In the genomic region with DNA sequence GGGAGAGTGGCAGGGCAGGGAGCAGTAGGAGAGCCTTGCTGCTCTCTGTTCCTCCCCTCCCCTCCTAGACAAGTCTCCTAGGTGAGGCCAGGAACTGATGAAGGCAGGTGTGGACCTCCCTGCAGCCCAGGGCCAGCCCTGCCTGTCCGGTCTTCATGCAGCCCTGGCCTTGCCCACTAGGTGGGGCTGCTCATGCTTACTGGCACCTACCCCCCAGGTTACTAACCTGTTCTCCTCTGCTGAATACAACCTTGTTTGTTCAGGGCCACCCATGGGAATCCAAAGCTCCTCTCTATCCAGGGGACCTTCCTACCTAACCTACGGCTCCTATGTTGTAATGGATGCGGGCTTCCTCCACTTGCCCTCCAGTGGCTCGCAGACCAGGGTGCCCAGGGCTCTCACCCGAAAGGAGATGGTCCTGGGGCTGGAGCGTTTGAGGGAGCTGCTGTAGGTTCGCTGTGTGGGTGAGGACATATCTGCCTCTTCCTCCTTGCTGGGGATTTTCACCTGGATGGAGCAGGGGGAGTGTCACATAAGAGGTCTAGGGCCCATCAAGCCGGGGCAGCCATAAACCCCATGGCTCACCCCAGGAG, we compare ENCODE assay signal across 1 cellular context.
TF ChIP-seq lines count a peak whose summit lies in the region.

No MANE protein-coding gene starts in this region.

TF ChIP-seq in H1, 55 proteins besides CTCF, POLR2A, EP300 and RAD21 (continued from another document):
- TF ChIP-seq, protein P1, sequence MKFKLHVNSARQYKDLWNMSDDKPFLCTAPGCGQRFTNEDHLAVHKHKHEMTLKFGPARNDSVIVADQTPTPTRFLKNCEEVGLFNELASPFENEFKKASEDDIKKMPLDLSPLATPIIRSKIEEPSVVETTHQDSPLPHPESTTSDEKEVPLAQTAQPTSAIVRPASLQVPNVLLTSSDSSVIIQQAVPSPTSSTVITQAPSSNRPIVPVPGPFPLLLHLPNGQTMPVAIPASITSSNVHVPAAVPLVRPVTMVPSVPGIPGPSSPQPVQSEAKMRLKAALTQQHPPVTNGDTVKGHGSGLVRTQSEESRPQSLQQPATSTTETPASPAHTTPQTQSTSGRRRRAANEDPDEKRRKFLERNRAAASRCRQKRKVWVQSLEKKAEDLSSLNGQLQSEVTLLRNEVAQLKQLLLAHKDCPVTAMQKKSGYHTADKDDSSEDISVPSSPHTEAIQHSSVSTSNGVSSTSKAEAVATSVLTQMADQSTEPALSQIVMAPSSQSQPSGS (IDR thresholded peaks at IDR 0.05; ENCODE audit: low read length): no peak
- TF ChIP-seq CTBP2 (IDR thresholded peaks at IDR 0.05; ENCODE audit: borderline replicate concordance, insufficient read depth, insufficient read length, low read length) (no peak), POLR2AphosphoS5 (IDR thresholded peaks at IDR 0.05; ENCODE audit: low read depth, low read length) (peak; percentile 32; the same call in 1 of the 2 replicates), SAP30 (IDR thresholded peaks at IDR 0.05; ENCODE audit: insufficient read depth, insufficient replicate concordance, low read length) (no peak), BRCA1 (IDR thresholded peaks at IDR 0.05; ENCODE audit: low read depth, low read length) (no peak), BCL11A (IDR thresholded peaks at IDR 0.05; ENCODE audit: low read depth in 2 of 2, low read length in 2 of 2) (no peak), MAFK (IDR thresholded peaks at IDR 0.05; ENCODE audit: low read depth, low read length) (no peak), CEBPB (IDR thresholded peaks at IDR 0.05; ENCODE audit: low read depth, low read length) (no peak)
